In genomic region chr21:22552390-22552789, GRCh38 we compare ENCODE assay signal across 26 cellular contexts.
"Had no signal": no experiment of that assay in that cellular context is flagged by ENCODE, and none has a peak within 500 bp of the region (broad histone marks: within the 10 kb centered on the region; RNA-seq: fewer than 3 reads in every experiment).

No MANE protein-coding gene starts in this region.

- H3K9me3 ChIP-seq: left lung, neutrophil, right atrium auricular region, right lobe of liver, testis, thyroid gland, upper lobe of left lung, vagina had no signal

- H3K36me3 ChIP-seq: left lung, neural progenitor cell, neutrophil, right atrium auricular region, right lobe of liver, stomach, thyroid gland, transverse colon, upper lobe of left lung, vagina had no signal

- H3K27ac ChIP-seq: hepatocyte, left lung, neural progenitor cell, neutrophil, right atrium auricular region, right lobe of liver, stomach, testis, thyroid gland, transverse colon, upper lobe of left lung, vagina had no signal

- FAIRE-seq: keratinocyte had no signal

- ATAC-seq: left colon; left lung; natural killer cell; right lobe of liver; stimulated activated naive B cell treated with anti-CD40 and anti-IgM and Interleukin-4, amounts not matched to agents 10 μg/mL and 1 μg/mL and 100 μg/mL, for 72 hours; stimulated activated naive CD8-positive, alpha-beta T cell treated with anti-CD3 and anti-CD28 coated beads, Interleukin-15, Interleukin-2, amounts not matched to agents 100 U/mL and 50 U/mL, for 24 hours had no signal

- H3K27me3 ChIP-seq: hepatocyte, left lung, neural progenitor cell, neutrophil, right atrium auricular region, right lobe of liver, stomach, testis, thyroid gland, transverse colon, upper lobe of left lung, vagina had no signal

- H3K4me3 ChIP-seq: hepatocyte, left lung, lung, neural progenitor cell, right atrium auricular region, right lobe of liver, stomach, testis, thyroid gland, transverse colon, upper lobe of left lung, vagina had no signal

- DNase-seq: left colon; left lung; mesendoderm; naive B cell; natural killer cell; nephron progenitor cell; occipital lobe; right lobe of liver; stimulated activated CD4-positive, alpha-beta T cell treated with anti-CD3 and anti-CD28 coated beads, Interleukin-12 subunit alpha, Interleukin-12 subunit beta, amount 100 ng/mL, for 4 hours; stimulated activated CD4-positive, alpha-beta T cell treated with anti-CD3 and anti-CD28 coated beads, Interleukin-15, amount 100 ng/mL, for 24 hours; stimulated activated CD4-positive, alpha-beta T cell treated with anti-CD3 and anti-CD28 coated beads, Interleukin-2, amount 100 ng/mL, for 24 hours; stimulated activated CD4-positive, alpha-beta T cell treated with anti-CD3 and anti-CD28 coated beads, Interleukin-4, amount 100 ng/mL, for 1 hour; stimulated activated naive B cell treated with anti-CD40 and anti-IgM and Interleukin-4, amounts not matched to agents 10 μg/mL and 1 μg/mL and 100 μg/mL, for 72 hours; stimulated activated naive CD8-positive, alpha-beta T cell treated with anti-CD3 and anti-CD28 coated beads, Interleukin-15, Interleukin-2, amounts not matched to agents 100 U/mL and 50 U/mL, for 24 hours; stomach; testis; thyroid gland; transverse colon; upper lobe of left lung had no signal

- H3K4me1 ChIP-seq: left lung, neural progenitor cell, right atrium auricular region, right lobe of liver, stomach, testis, thyroid gland, transverse colon, upper lobe of left lung, vagina had no signal
